Comparison of ENCODE assay signal across 16 cellular contexts in the genomic region with DNA sequence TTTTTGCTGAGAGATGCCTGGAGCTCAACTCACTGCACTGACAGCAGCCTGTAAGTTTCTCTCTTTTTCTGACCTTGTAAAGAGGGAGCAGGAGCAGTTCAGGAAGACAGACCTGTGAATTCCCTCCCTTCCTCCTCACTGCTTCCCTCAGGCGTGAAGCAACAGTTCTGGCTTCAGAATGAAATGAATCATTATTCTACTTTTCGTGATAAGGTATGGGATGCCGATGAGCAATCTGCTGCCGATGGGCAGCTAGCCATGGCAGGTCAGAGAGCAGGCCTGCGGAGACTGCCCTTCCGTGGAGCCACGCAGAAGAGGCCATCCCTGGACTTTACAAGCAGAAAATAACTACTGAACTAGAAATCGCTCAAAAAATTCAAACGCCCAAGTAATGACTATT.
DNase-seq lines count a peak whose midpoint lies in the region; ATAC-seq and TF ChIP-seq lines count a peak whose summit lies in the region.
"Had no signal": no experiment of that assay in that cellular context is flagged by ENCODE, and none has a peak within 500 bp of the region (broad histone marks: within the 10 kb centered on the region; RNA-seq: fewer than 3 reads in every experiment).

No MANE protein-coding gene starts in this region.

- intact Hi-C loops in MCF 10A (cut with micrococcal nuclease) (no loop called here), breast epithelium (cut with DNase I; ENCODE audit: low total_unique reads) (no loop called here)

- no peak overlapping the region for H3K27ac ChIP-seq in breast epithelium
- H3K27ac ChIP-seq: coronary artery, left lung had no signal

- no peaks in the 10 kb centered on the region for H3K9me3 Mint-ChIP-seq in MCF 10A (ENCODE audit: unreplicated experiment)
- no peaks in the 10 kb centered on the region for H3K9me3 Mint-ChIP-seq in WTC11
- H3K9me3 Mint-ChIP-seq: activated CD4-positive, alpha-beta T cell treated with anti-CD3 and anti-CD28 coated beads, Interleukin-2, amount 10 ng/mL, durations not matched to agents 24 days and 14 days; nephron; type B pancreatic cell had no signal

- H3K27ac Mint-ChIP-seq in MCF 10A (ENCODE audit: low read depth, unreplicated experiment) = peak overlapping the region; percentile 84
- no peak overlapping the region for H3K27ac Mint-ChIP-seq in WTC11
- H3K27ac Mint-ChIP-seq: activated CD4-positive, alpha-beta T cell treated with anti-CD3 and anti-CD28 coated beads, Interleukin-2, amount 10 ng/mL, durations not matched to agents 24 days and 14 days; type B pancreatic cell had no signal

- no peaks in the 10 kb centered on the region for H3K27me3 ChIP-seq in breast epithelium
- H3K27me3 ChIP-seq: left lung had no signal

- TF ChIP-seq CTCF in MCF 10A (IDR thresholded peaks at IDR 0.05; ENCODE audit: unreplicated experiment) (no peak), breast epithelium (IDR thresholded peaks at IDR 0.05) (no peak), WTC11 (IDR thresholded peaks at IDR 0.05) (no peak)

- no peaks in the 10 kb centered on the region for H3K4me1 ChIP-seq in breast epithelium
- H3K4me1 ChIP-seq: left lung had no signal

- H3K4me3 Mint-ChIP-seq in MCF 10A (ENCODE audit: unreplicated experiment) = peak overlapping the region; percentile 31
- no peak overlapping the region for H3K4me3 Mint-ChIP-seq in WTC11
- H3K4me3 Mint-ChIP-seq: activated CD4-positive, alpha-beta T cell treated with anti-CD3 and anti-CD28 coated beads, Interleukin-2, amount 10 ng/mL, durations not matched to agents 24 days and 14 days; type B pancreatic cell had no signal

- H3K27me3 Mint-ChIP-seq in MCF 10A (ENCODE audit: insufficient read depth, unreplicated experiment) = no peaks in the 10 kb centered on the region
- no peaks in the 10 kb centered on the region for H3K27me3 Mint-ChIP-seq in WTC11 (ENCODE audit: low read depth)
- H3K27me3 Mint-ChIP-seq: activated CD4-positive, alpha-beta T cell treated with anti-CD3 and anti-CD28 coated beads, Interleukin-2, amount 10 ng/mL, durations not matched to agents 24 days and 14 days had no signal

- DNase-seq in MCF 10A (ENCODE audit: unreplicated experiment) = peak; percentile 88
- no peak for DNase-seq in breast epithelium (ENCODE audit: low spot score in 2 of 2)
- DNase-seq in WTC11 (ENCODE audit: low spot score) = no peak
- DNase-seq in iPS-NIHi7 (ENCODE audit: extremely low spot score) = peak; percentile 11
- DNase-seq in germinal center (ENCODE audit: low spot score) = no peak
- DNase-seq in stimulated activated CD4-positive, alpha-beta T cell treated with anti-CD3 and anti-CD28 coated beads, Interleukin-2, amount 100 ng/mL, for 24 hours = no peak
- DNase-seq in activated CD4-positive, CD25-positive, alpha-beta regulatory T cell (lab: John Stamatoyannopoulos, UW) = no peak
- DNase-seq: activated CD4-positive, alpha-beta T cell treated with anti-CD3 and anti-CD28 coated beads, Interleukin-2, amount 10 ng/mL, durations not matched to agents 24 days and 14 days; activated effector memory CD4-positive, alpha-beta T cell treated with Interleukin-2 at 50 U/mL for 16 hours; left lung; NCI-H1436 treated with DMSO at 0.1 percent for 48 hours; NK-92 treated with Interleukin-12 subunit alpha and Interleukin-12 subunit beta, amount 100 ng/mL, for 24 hours had no signal

- H3K9me3 ChIP-seq in breast epithelium = no peaks in the 10 kb centered on the region
- H3K9me3 ChIP-seq: left lung had no signal

- ATAC-seq in WTC11 (peak; percentile 48), GM21723 (IDR thresholded peaks at IDR 0.05; ENCODE audit: unreplicated experiment) (no peak)
- ATAC-seq: left lung had no signal

- TF ChIP-seq POLR2A in breast epithelium (IDR thresholded peaks at IDR 0.05) = no peak

- no peak overlapping the region for H3K4me3 ChIP-seq in breast epithelium
- H3K4me3 ChIP-seq: coronary artery, left lung had no signal

- CTCF ChIA-PET in MCF 10A (lab: Yijun Ruan, JAX) (interaction anchor here (0.6 to 1.3 kb wide), 7 partner anchors 18 to 338 kb away, joined by 3 to 4 read pairs (median 3); no protein-coding TSS in a partner anchor), WTC11 (lab: Charles Lee) (no interaction called here)

- peaks cover 17% of the 10 kb centered on the region for H3K4me1 Mint-ChIP-seq in MCF 10A (ENCODE audit: insufficient read depth, unreplicated experiment)
- peaks cover 21% of the 10 kb centered on the region for H3K4me1 Mint-ChIP-seq in WTC11
- H3K4me1 Mint-ChIP-seq: activated CD4-positive, alpha-beta T cell treated with anti-CD3 and anti-CD28 coated beads, Interleukin-2, amount 10 ng/mL, durations not matched to agents 24 days and 14 days had no signal

- no TSS peak for BruUV-seq in MCF 10A (replicated peaks; lab: Mats Ljungman, UMichigan)

- POLR2A ChIA-PET in MCF 10A (lab: Yijun Ruan, JAX) (interaction anchor here (0.6 to 1.5 kb wide), 8 partner anchors 8 to 652 kb away, joined by 3 to 5 read pairs (median 3); no protein-coding TSS in a partner anchor), WTC11 (lab: Charles Lee) (no interaction called here)

- H3K36me3 Mint-ChIP-seq in MCF 10A (ENCODE audit: insufficient read depth, unreplicated experiment) (no peaks in the 10 kb centered on the region), WTC11 (no peaks in the 10 kb centered on the region)
- H3K36me3 Mint-ChIP-seq: type B pancreatic cell had no signal

- H3K36me3 ChIP-seq in breast epithelium = no peaks in the 10 kb centered on the region
- H3K36me3 ChIP-seq: left lung had no signal

TF ChIP-seq in WTC11, 78 proteins besides CTCF, POLR2A, EP300 and RAD21:
- TF ChIP-seq PRRX2 (CRISPR knock-in tag; IDR thresholded peaks at IDR 0.05) (no peak), ESRRA (CRISPR knock-in tag; IDR thresholded peaks at IDR 0.05; ENCODE audit: borderline replicate concordance) (no peak), TP53 (CRISPR knock-in tag; IDR thresholded peaks at IDR 0.05) (no peak), CBFB (CRISPR knock-in tag; IDR thresholded peaks at IDR 0.05; ENCODE audit: low read depth) (no peak), NFE2L1 (CRISPR knock-in tag; IDR thresholded peaks at IDR 0.05) (no peak)
- TF ChIP-seq, protein P1, sequence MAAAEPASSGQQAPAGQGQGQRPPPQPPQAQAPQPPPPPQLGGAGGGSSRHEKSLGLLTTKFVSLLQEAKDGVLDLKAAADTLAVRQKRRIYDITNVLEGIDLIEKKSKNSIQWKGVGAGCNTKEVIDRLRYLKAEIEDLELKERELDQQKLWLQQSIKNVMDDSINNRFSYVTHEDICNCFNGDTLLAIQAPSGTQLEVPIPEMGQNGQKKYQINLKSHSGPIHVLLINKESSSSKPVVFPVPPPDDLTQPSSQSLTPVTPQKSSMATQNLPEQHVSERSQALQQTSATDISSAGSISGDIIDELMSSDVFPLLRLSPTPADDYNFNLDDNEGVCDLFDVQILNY (CRISPR knock-in tag; IDR thresholded peaks at IDR 0.05) = no peak
TF ChIP-seq in WTC11: peak in this region for 0.

Comparison
In these comparisons a context has a peak if more than half of its experiments do, and no peak if none do; other contexts are left out.
1. DNase-seq: peak in MCF 10A (single experiment) and iPS-NIHi7 (single experiment); none in breast epithelium (0 of 2), WTC11 (single experiment), germinal center (single experiment), stimulated activated CD4-positive, alpha-beta T cell treated with anti-CD3 and anti-CD28 coated beads, Interleukin-2, amount 100 ng/mL, for 24 hours (0 of 2) and activated CD4-positive, CD25-positive, alpha-beta regulatory T cell (0 of 4).